In genomic region chr4:39698424-39699009, GRCh38 we compare ENCODE assay signal across 8 cellular contexts. TPM values are rescaled to one million over a fixed set of nuclear protein-coding genes. Genes with fewer than 3 reads are reported as not detected.
DNase-seq lines count a peak whose midpoint lies in the region; ATAC-seq and TF ChIP-seq lines count a peak whose summit lies in the region.

No MANE protein-coding gene starts in this region.

- 0% methylated on average over 9 of the region's 21 CpGs for WGBS in SK-N-SH (ENCODE audit: low lambda C conversion rate)

- H3K9me3 ChIP-seq in BLaER1 (no peaks in the 10 kb centered on the region), SK-N-SH (no peaks in the 10 kb centered on the region)

- H3K4me3 ChIP-seq in BLaER1 (peak overlapping the region; percentile 88), SK-N-SH (ENCODE audit: low read depth in 2 of 2, low read length in 1 of 2) (peak overlapping the region; percentile 81 to 97)

- H3K4me1 ChIP-seq in BLaER1 (peaks cover 29% of the 10 kb centered on the region), SK-N-SH (ENCODE audit: control insufficient read depth in 1 of 2, insufficient read depth in 2 of 2, low read depth in 1 of 2, low read length in 1 of 2) (peaks cover 0 to 5% of the 10 kb centered on the region in 2 experiments; a peak in 2 of 4 replicates)

- TF ChIP-seq CTCF in SK-N-SH (IDR thresholded peaks at IDR 0.05) = no peak
- no peak for TF ChIP-seq CTCF in GM20000 (IDR thresholded peaks at IDR 0.05; ENCODE audit: extremely low read depth, missing control alignments)

- no peak for TF ChIP-seq RAD21 in SK-N-SH (IDR thresholded peaks at IDR 0.05; ENCODE audit: low read length)

- POLR2A ChIA-PET in SK-N-SH (lab: Yijun Ruan, JAX) = interaction anchor here (1.0 to 1.5 kb wide), 5 partner anchors 25 to 359 kb away, joined by 3 to 8 read pairs (median 8); partner anchors contain the start of genes SMIM14 and UGDH

- peak overlapping the region; percentile 84 for H2AFZ ChIP-seq in SK-N-SH (ENCODE audit: low read depth)

- CTCF ChIA-PET in SK-N-SH (lab: Yijun Ruan, JAX) = interaction anchor here (0.9 to 1.2 kb wide), 6 partner anchors 9 to 279 kb away, joined by 3 to 5 read pairs (median 3); partner anchors contain the start of gene PDS5A

- H3K4me2 ChIP-seq in BLaER1 (peak overlapping the region; percentile 79), SK-N-SH (peak overlapping the region; percentile 87)

- peak; percentile 74 for DNase-seq in SK-N-SH
- DNase-seq in cerebellar cortex (ENCODE audit: low spot score) = peak; percentile 41
- DNase-seq in left colon = peak; percentile 59 to 65
- DNase-seq in stimulated activated CD4-positive, alpha-beta T cell treated with anti-CD3 and anti-CD28 coated beads, Interleukin-2, amount 100 ng/mL, for 48 hours = peak; percentile 34 to 37
- DNase-seq in GM20000 (ENCODE audit: low spot score) = no peak

- H4K20me1 ChIP-seq in BLaER1 (peaks cover 52% of the 10 kb centered on the region), SK-N-SH (ENCODE audit: insufficient read depth) (peaks cover 48% of the 10 kb centered on the region)

- H3K79me2 ChIP-seq in SK-N-SH (ENCODE audit: insufficient read depth) = peaks cover 56% of the 10 kb centered on the region

- no peaks in the 10 kb centered on the region for H3K9me2 ChIP-seq in SK-N-SH

- peaks cover 11% of the 10 kb centered on the region for H3F3A ChIP-seq in SK-N-SH (replicated peaks; ENCODE audit: insufficient read depth)

- TF ChIP-seq EP300 in SK-N-SH (IDR thresholded peaks at IDR 0.05; ENCODE audit: borderline replicate concordance in 1 of 2, low read depth in 1 of 2, low read length in 1 of 2) = no peak

- H3K9ac ChIP-seq in BLaER1 (peak overlapping the region; percentile 95), SK-N-SH (peak overlapping the region; percentile 94)

- intact Hi-C loops in left colon (cut with DNase I, micrococcal nuclease) = loop anchor here in 1 of 2 donors (10.0 kb wide), 1 partner anchor 276 kb away; the partner anchor contains the start of gene PDS5A

- ATAC-seq in GM19328 (IDR thresholded peaks at IDR 0.05; ENCODE audit: unreplicated experiment) = peak; percentile 19
- peak; percentile 42 for ATAC-seq in HG03460 (IDR thresholded peaks at IDR 0.05; ENCODE audit: unreplicated experiment)
- peak; percentile 48 for ATAC-seq in left colon

- H3K27me3 ChIP-seq in BLaER1 = no peaks in the 10 kb centered on the region
- H3K27me3 ChIP-seq in SK-N-SH (ENCODE audit: insufficient read depth) = no peaks in the 10 kb centered on the region

- H3K27ac ChIP-seq in BLaER1 (peak overlapping the region; percentile 94), SK-N-SH (ENCODE audit: low read depth in 2 of 2, low read length in 1 of 2) (peak overlapping the region; percentile 90)

- peaks cover 22% of the 10 kb centered on the region for H3K36me3 ChIP-seq in BLaER1
- peaks cover 0 to 18% of the 10 kb centered on the region in 2 experiments for H3K36me3 ChIP-seq in SK-N-SH (replicated peaks in 1 of 2; ENCODE audit: control insufficient read depth in 1 of 2, insufficient read depth in 2 of 2, low read length in 1 of 2)

TF ChIP-seq in SK-N-SH, 30 proteins besides CTCF, POLR2A, EP300 and RAD21:
- no peak for TF ChIP-seq FOXM1 (IDR thresholded peaks at IDR 0.05; ENCODE audit: low read depth)
- no peak for TF ChIP-seq PBX3 (IDR thresholded peaks at IDR 0.05)
TF ChIP-seq in SK-N-SH: peak in this region for 0.

RNA-seq across cellular contexts. Expression of gene UBE2K, which starts 0.6 kb away (rescaled TPM):
- polyA plus RNA-seq in SK-N-SH (2012; rRNA removed) = 54.4 and 102 TPM in 2 replicates
- 79.9 and 131 TPM in 2 replicates for polyA plus RNA-seq in SK-N-SH (2012; cell fraction: cytosol; rRNA removed)
- polyA plus RNA-seq in SK-N-SH (2012; cell fraction: nucleus; rRNA removed) = 11.5 and 22.3 TPM in 2 replicates
- total RNA-seq in left colon = 10 to 100 TPM; 83.5 to 92.1 TPM

RNA-seq across cellular contexts. Expression of gene SMIM14, which starts 59.9 kb away (rescaled TPM):
- polyA plus RNA-seq in SK-N-SH (2012; rRNA removed) = 11.1 and 12.6 TPM in 2 replicates
- polyA plus RNA-seq in SK-N-SH (2012; cell fraction: cytosol; rRNA removed) = 16.5 and 20.9 TPM in 2 replicates
- polyA plus RNA-seq in SK-N-SH (2012; cell fraction: nucleus; rRNA removed) = 4.1 and 7.2 TPM in 2 replicates
- 100 to 1,000 TPM; 119 to 146 TPM for total RNA-seq in left colon
